ENCODE assay signal across 11 cellular contexts in the genomic region with DNA sequence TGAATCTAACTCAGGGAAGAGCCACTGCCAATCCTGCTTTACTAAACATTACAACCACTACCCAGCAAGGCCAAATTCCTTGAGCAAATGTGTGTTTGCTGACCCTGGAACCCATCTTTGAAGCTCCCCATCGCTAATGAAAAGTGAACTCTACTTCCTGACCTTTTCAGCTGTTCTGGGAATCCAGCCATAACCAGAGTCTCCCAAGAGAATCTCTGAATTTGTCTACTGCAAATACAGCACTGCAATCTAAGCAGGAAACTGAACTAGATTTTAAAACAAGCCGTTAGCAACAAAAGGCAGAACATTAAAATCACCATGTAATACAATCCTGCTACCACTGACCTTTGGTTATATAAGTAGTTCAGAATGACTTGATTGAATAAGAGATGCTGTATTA.
DNase-seq lines count a peak whose midpoint lies in the region; ATAC-seq and TF ChIP-seq lines count a peak whose summit lies in the region.
"Had no signal": no experiment of that assay in that cellular context is flagged by ENCODE, and none has a peak within 500 bp of the region (broad histone marks: within the 10 kb centered on the region; RNA-seq: fewer than 3 reads in every experiment).

No MANE protein-coding gene starts in this region.

- H3K36me3 ChIP-seq in naive thymus-derived CD4-positive, alpha-beta T cell (ENCODE audit: control insufficient read depth in 2 of 3, insufficient read depth in 3 of 3, low read length in 3 of 3), result no peaks in the 10 kb centered on the region

- H3K9me3 Mint-ChIP-seq in chondrocyte (ENCODE audit: low read depth), result no peaks in the 10 kb centered on the region
- H3K9me3 Mint-ChIP-seq in type B pancreatic cell, result peaks cover 4% of the 10 kb centered on the region
- peaks cover 0 to 1% (median 0%) of the 10 kb centered on the region in 11 donors for H3K9me3 Mint-ChIP-seq in naive thymus-derived CD4-positive, alpha-beta T cell

- intact Hi-C loops in naive thymus-derived CD4-positive, alpha-beta T cell (cut with micrococcal nuclease), result no loop called here

- CTCF ChIA-PET in naive thymus-derived CD4-positive, alpha-beta T cell (lab: Charles Lee), result no interaction called here

- POLR2A ChIA-PET in naive thymus-derived CD4-positive, alpha-beta T cell (lab: Charles Lee), result interaction anchor here (0.5 kb wide), 1 partner anchor 11 kb away, joined by 5 read pairs; no protein-coding TSS in a partner anchor

- H3K27ac Mint-ChIP-seq in chondrocyte (ENCODE audit: unreplicated experiment) (peak overlapping the region; percentile 81), type B pancreatic cell (peak overlapping the region; percentile 53)
- no peak overlapping the region for H3K27ac Mint-ChIP-seq in naive thymus-derived CD4-positive, alpha-beta T cell

- no peak overlapping the region for H3K27ac ChIP-seq in naive thymus-derived CD4-positive, alpha-beta T cell (ENCODE audit: low read depth, low read length)
- H3K27ac ChIP-seq: 22Rv1 had no signal

- H3K36me3 Mint-ChIP-seq in chondrocyte (ENCODE audit: low read depth), result no peaks in the 10 kb centered on the region
- H3K36me3 Mint-ChIP-seq in type B pancreatic cell, result no peaks in the 10 kb centered on the region
- no peaks in the 10 kb centered on the region for H3K36me3 Mint-ChIP-seq in naive thymus-derived CD4-positive, alpha-beta T cell

- TF ChIP-seq CTCF in chondrocyte (IDR thresholded peaks at IDR 0.05), result no peak
- TF ChIP-seq CTCF in type B pancreatic cell (conservative IDR thresholded peaks at IDR 0.05), result no peak

- peak; percentile 5 for DNase-seq in NCI-H2171 treated with DMSO at 0.1 percent for 48 hours (lab: John Stamatoyannopoulos, UW)
- DNase-seq in NCI-H2171 (lab: John Stamatoyannopoulos, UW), result no peak
- no peak for DNase-seq in chondrocyte (ENCODE audit: low spot score)
- peak; percentile 63 to 69 for DNase-seq in lung microvascular endothelial cell (ENCODE audit: low read depth in 2 of 2)
- DNase-seq in type B pancreatic cell (ENCODE audit: extremely low spot score, unreplicated experiment), result no peak
- DNase-seq in hippocampal formation (lab: John Stamatoyannopoulos, UW), result no peak
- DNase-seq in naive thymus-derived CD4-positive, alpha-beta T cell, result no peak
- DNase-seq: cortex of kidney, NCI-H2107 had no signal

- no peak for ATAC-seq in HG03571 (IDR thresholded peaks at IDR 0.05; ENCODE audit: unreplicated experiment)
- no peak for ATAC-seq in naive thymus-derived CD4-positive, alpha-beta T cell

- no peak overlapping the region for H3K4me3 ChIP-seq in naive thymus-derived CD4-positive, alpha-beta T cell (ENCODE audit: low read length)

- H3K4me1 ChIP-seq in naive thymus-derived CD4-positive, alpha-beta T cell (ENCODE audit: control insufficient read depth in 2 of 2, insufficient read depth in 2 of 2, low read length in 2 of 2), result no peaks in the 10 kb centered on the region

- no peaks in the 10 kb centered on the region for H3K27me3 ChIP-seq in naive thymus-derived CD4-positive, alpha-beta T cell (ENCODE audit: control insufficient read depth in 2 of 2, insufficient read depth in 2 of 2, low read length in 2 of 2)

- H3K27me3 Mint-ChIP-seq in chondrocyte (ENCODE audit: low read depth), result no peaks in the 10 kb centered on the region
- no peaks in the 10 kb centered on the region for H3K27me3 Mint-ChIP-seq in type B pancreatic cell
- H3K27me3 Mint-ChIP-seq in naive thymus-derived CD4-positive, alpha-beta T cell, result peaks cover 0 to 19% (median 8%) of the 10 kb centered on the region in 5 donors

- H3K4me1 Mint-ChIP-seq in chondrocyte (ENCODE audit: low read depth), result peaks cover 34% of the 10 kb centered on the region
- peaks cover 25% of the 10 kb centered on the region for H3K4me1 Mint-ChIP-seq in type B pancreatic cell (ENCODE audit: unreplicated experiment)
- H3K4me1 Mint-ChIP-seq in naive thymus-derived CD4-positive, alpha-beta T cell, result peaks cover 0 to 4% (median 1%) of the 10 kb centered on the region in 7 donors

- H3K4me3 Mint-ChIP-seq in chondrocyte (ENCODE audit: unreplicated experiment) (no peak overlapping the region), type B pancreatic cell (no peak overlapping the region)
- H3K4me3 Mint-ChIP-seq in naive thymus-derived CD4-positive, alpha-beta T cell, result no peak overlapping the region

- no peaks in the 10 kb centered on the region for H3K9me3 ChIP-seq in naive thymus-derived CD4-positive, alpha-beta T cell (ENCODE audit: control insufficient read depth in 2 of 3, low read length in 3 of 3)

Comparison
In these comparisons a context has a peak if more than half of its experiments do, and no peak if none do; other contexts are left out.
1. DNase-seq: peak in NCI-H2171 treated with DMSO at 0.1 percent for 48 hours (single experiment) and lung microvascular endothelial cell (2 of 2); none in NCI-H2171 (single experiment), chondrocyte (single experiment), type B pancreatic cell (single experiment), hippocampal formation (0 of 2) and naive thymus-derived CD4-positive, alpha-beta T cell (0 of 9).
2. H3K27ac Mint-ChIP-seq: peak in chondrocyte (single experiment) and type B pancreatic cell (single experiment); none in naive thymus-derived CD4-positive, alpha-beta T cell (0 of 9).